Comparison of ENCODE assay signal across 11 cellular contexts in genomic region chr2:150403457-150403856, GRCh38.
DNase-seq lines count a peak whose midpoint lies in the region; ATAC-seq, FAIRE-seq and TF ChIP-seq lines count a peak whose summit lies in the region.
"Had no signal": no experiment of that assay in that cellular context is flagged by ENCODE, and none has a peak within 500 bp of the region (broad histone marks: within the 10 kb centered on the region; RNA-seq: fewer than 3 reads in every experiment).

No MANE protein-coding gene starts in this region.

- SMC1A ChIA-PET in GM12878 (lab: Charles Lee; ENCODE audit: uncharacterized antibody, unreplicated experiment): interaction anchor here (0.8 to 2.1 kb wide), 12 partner anchors 11 to 276 kb away, joined by 3 to 6 read pairs (median 3); no protein-coding TSS in a partner anchor

- BruUV-seq in Caco-2 (replicated peaks; lab: Mats Ljungman, UMichigan): no TSS peak
- no TSS peak for BruUV-seq in GM12878 (replicated peaks; lab: Mats Ljungman, UMichigan)

- no peak overlapping the region for H3K9ac ChIP-seq in GM12878 (ENCODE audit: control insufficient read depth, insufficient read depth, low read length)

- H2AFZ ChIP-seq in GM12878 (ENCODE audit: control insufficient read depth, low read depth, low read length): no peak overlapping the region

- no peaks in the 10 kb centered on the region for H4K20me1 ChIP-seq in GM12878 (ENCODE audit: control insufficient read depth, insufficient read depth)

- no peak for TF ChIP-seq CTCF in Caco-2 (IDR thresholded peaks at IDR 0.05; ENCODE audit: insufficient read depth in 1 of 2, low read depth in 1 of 2, low read length in 1 of 2, severe bottlenecking in 1 of 2, unreplicated experiment in 1 of 2)
- no peak for TF ChIP-seq CTCF in GM12878 (IDR thresholded peaks at IDR 0.05 in 2 of 3, conservative IDR thresholded peaks at IDR 0.05 in 1 of 3; ENCODE audit: control insufficient read depth in 2 of 3, extremely low read depth in 1 of 3, insufficient read depth in 1 of 3, low read depth in 3 of 3, low read length in 3 of 3)

- POLR2A ChIA-PET in Caco-2 (lab: Charles Lee): no interaction called here
- POLR2A ChIA-PET in GM12878 (lab: Charles Lee): interaction anchor here (1.7 kb wide), 1 partner anchor 69 kb away, joined by 8 read pairs; no protein-coding TSS in a partner anchor

- no peak overlapping the region for H3K4me3 ChIP-seq in Caco-2 (ENCODE audit: low read depth, low read length)
- H3K4me3 ChIP-seq in GM12878: no peak overlapping the region

- WGBS in GM12878 (ENCODE audit: insufficient coverage, insufficient replicate concordance, low lambda C conversion rate, missing lambda C conversion rate): 0% methylated on average over 2 of the region's 2 CpGs

- CTCF ChIA-PET in Caco-2 (lab: Charles Lee) (no interaction called here), GM12878 (lab: Yijun Ruan, JAX) (interaction anchor here (0.6 to 1.9 kb wide), 4 partner anchors 12 to 1158 kb away, joined by 3 to 6 read pairs (median 3); no protein-coding TSS in a partner anchor)

- TF ChIP-seq POLR2A in GM12878 (IDR thresholded peaks at IDR 0.05; ENCODE audit: low read depth, low read length): no peak

- H3K79me2 ChIP-seq in GM12878 (ENCODE audit: control insufficient read depth, insufficient read depth, low read length): no peaks in the 10 kb centered on the region

- H3K4me2 ChIP-seq in GM12878 (ENCODE audit: control insufficient read depth, insufficient read depth): no peak overlapping the region

- no peak overlapping the region for H3K27ac ChIP-seq in GM12878 (ENCODE audit: control insufficient read depth, insufficient read depth)

- peaks cover 42% of the 10 kb centered on the region for H3K4me1 ChIP-seq in Caco-2
- H3K4me1 ChIP-seq in GM12878 (ENCODE audit: control insufficient read depth, insufficient read depth, low read length): no peaks in the 10 kb centered on the region

- no peak for TF ChIP-seq EP300 in GM12878 (IDR thresholded peaks at IDR 0.05; ENCODE audit: borderline replicate concordance in 1 of 2, control insufficient read depth in 1 of 2, low read depth in 2 of 2, low read length in 2 of 2)

- H3K27ac Mint-ChIP-seq in Caco-2 (ENCODE audit: unreplicated experiment): peak overlapping the region; percentile 46
- H3K27ac Mint-ChIP-seq: endodermal cell had no signal

- no peaks in the 10 kb centered on the region for H3K36me3 ChIP-seq in Caco-2 (ENCODE audit: control insufficient read depth, insufficient read depth, low read length)
- no peaks in the 10 kb centered on the region for H3K36me3 ChIP-seq in GM12878 (ENCODE audit: control insufficient read depth in 2 of 2, insufficient read depth in 2 of 2, low read length in 1 of 2)

- RAD21 ChIA-PET in GM12878 (lab: Charles Lee; ENCODE audit: unreplicated experiment): interaction anchor here (0.9 to 2.1 kb wide), 5 partner anchors 11 to 74 kb away, joined by 3 to 8 read pairs (median 5); no protein-coding TSS in a partner anchor

- intact Hi-C loops in Caco-2 (cut with micrococcal nuclease; ENCODE audit: unreplicated experiment): no loop called here
- intact Hi-C loops in GM12878 (cut with micrococcal nuclease; ENCODE audit: unreplicated experiment): no loop called here

- peaks cover 27% of the 10 kb centered on the region for H3K9me3 Mint-ChIP-seq in Caco-2 (ENCODE audit: unreplicated experiment)

- peaks cover 40% of the 10 kb centered on the region for H3K4me1 Mint-ChIP-seq in Caco-2 (ENCODE audit: low read depth, unreplicated experiment)

- in situ Hi-C loops in GM12878 (cut with MboI): no loop called here

- H3K36me3 Mint-ChIP-seq in Caco-2 (ENCODE audit: insufficient read depth, unreplicated experiment): peaks cover 13% of the 10 kb centered on the region

- no peak overlapping the region for H3K4me3 Mint-ChIP-seq in Caco-2 (ENCODE audit: unreplicated experiment)
- H3K4me3 Mint-ChIP-seq: endodermal cell had no signal

- no peaks in the 10 kb centered on the region for H3K27me3 Mint-ChIP-seq in Caco-2 (ENCODE audit: insufficient read depth, unreplicated experiment)

- H3K9me3 ChIP-seq in Caco-2 (peaks cover 11% of the 10 kb centered on the region), GM12878 (replicated peaks; ENCODE audit: control insufficient read depth, insufficient read depth, low read length) (no peaks in the 10 kb centered on the region)

- H3K27me3 ChIP-seq in Caco-2 (replicated peaks; ENCODE audit: control insufficient read depth, insufficient read depth, low read length): no peaks in the 10 kb centered on the region
- no peaks in the 10 kb centered on the region for H3K27me3 ChIP-seq in GM12878 (replicated peaks in 1 of 2; ENCODE audit: control insufficient read depth in 2 of 2, insufficient read depth in 2 of 2, low read length in 1 of 2)

- TF ChIP-seq RAD21 in GM12878 (IDR thresholded peaks at IDR 0.05; ENCODE audit: insufficient read depth, low read depth, low read length): no peak

- no peak for FAIRE-seq in GM12878 (lab: Jason Lieb, UNC)

- peak; percentile 98 for ATAC-seq in GM19035 (IDR thresholded peaks at IDR 0.05; ENCODE audit: unreplicated experiment)
- peak; percentile 81 for ATAC-seq in HG03025 (IDR thresholded peaks at IDR 0.05; ENCODE audit: low FRiP score, unreplicated experiment)
- ATAC-seq in GM12878: peak; percentile 97
- ATAC-seq in GM18873 (IDR thresholded peaks at IDR 0.05; ENCODE audit: low FRiP score, unreplicated experiment): no peak

- DNase-seq in Caco-2: no peak
- peak; percentile 23 for DNase-seq in GM12878 (ENCODE audit: low read depth, low spot score)
- DNase-seq in UCSD-AML1 (lab: John Stamatoyannopoulos, UW; ENCODE audit: unreplicated experiment): no peak
- DNase-seq in glomerular visceral epithelial cell (ENCODE audit: extremely low spot score): no peak
- no peak for DNase-seq in activated effector memory CD4-positive, alpha-beta T cell treated with Interleukin-2 at 50 U/mL for 16 hours
- DNase-seq: endodermal cell; NCI-H1048; stimulated activated CD4-positive, alpha-beta T cell treated with anti-CD3 and anti-CD28 coated beads, Interleukin-1b, Interleukin-23, amount 100 ng/mL, for 48 hours had no signal

TF ChIP-seq in GM12878, 131 proteins besides CTCF, POLR2A, EP300 and RAD21:
- peak; percentile 81 for TF ChIP-seq TCF12 (IDR thresholded peaks at IDR 0.05; ENCODE audit: low read depth, low read length)
- TF ChIP-seq ZBED1 (IDR thresholded peaks at IDR 0.05; ENCODE audit: borderline replicate concordance): peak; percentile 33; the same call in 1 of the 2 replicates
- TF ChIP-seq YY1 (IDR thresholded peaks at IDR 0.05; ENCODE audit: low read depth, low read length): no peak
- peak; percentile 64 for TF ChIP-seq PBX3 (IDR thresholded peaks at IDR 0.05; ENCODE audit: insufficient replicate concordance, low read depth, low read length)
- TF ChIP-seq TCF3 (IDR thresholded peaks at IDR 0.05; ENCODE audit: borderline replicate concordance, insufficient read depth, low read depth, low read length): peak; percentile 60; the same call in 1 of the 2 replicates
- TF ChIP-seq KLF5 (IDR thresholded peaks at IDR 0.05; ENCODE audit: partially characterized antibody): no peak
- TF ChIP-seq PKNOX1 (IDR thresholded peaks at IDR 0.05): peak; percentile 72
